3 cellular contexts compared by ENCODE assay signal in the genomic region with DNA sequence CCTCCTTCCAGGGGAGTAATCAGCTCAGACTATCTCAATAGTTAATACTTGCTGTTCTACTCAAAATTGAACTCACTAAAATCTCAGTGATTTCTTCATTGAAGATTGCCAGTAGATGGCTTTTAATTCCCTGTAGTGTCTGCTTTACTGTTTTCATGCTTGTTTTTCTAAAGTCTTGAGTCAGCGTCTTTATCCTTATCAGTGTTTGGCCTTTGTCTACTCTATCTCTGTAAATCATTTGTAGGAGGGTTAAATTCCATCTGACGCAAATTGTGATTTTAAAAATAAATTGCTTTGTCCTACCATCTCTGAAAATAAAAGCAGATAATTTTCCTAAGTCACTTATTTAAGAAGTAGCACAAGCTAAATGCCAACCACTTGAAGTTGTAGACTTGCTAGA.
TF ChIP-seq lines count a peak whose summit lies in the region.

No MANE protein-coding gene starts in this region.

TF ChIP-seq in GM23338, 12 proteins besides CTCF, POLR2A, EP300 and RAD21 (continues in another document):
- TF ChIP-seq, protein P1, sequence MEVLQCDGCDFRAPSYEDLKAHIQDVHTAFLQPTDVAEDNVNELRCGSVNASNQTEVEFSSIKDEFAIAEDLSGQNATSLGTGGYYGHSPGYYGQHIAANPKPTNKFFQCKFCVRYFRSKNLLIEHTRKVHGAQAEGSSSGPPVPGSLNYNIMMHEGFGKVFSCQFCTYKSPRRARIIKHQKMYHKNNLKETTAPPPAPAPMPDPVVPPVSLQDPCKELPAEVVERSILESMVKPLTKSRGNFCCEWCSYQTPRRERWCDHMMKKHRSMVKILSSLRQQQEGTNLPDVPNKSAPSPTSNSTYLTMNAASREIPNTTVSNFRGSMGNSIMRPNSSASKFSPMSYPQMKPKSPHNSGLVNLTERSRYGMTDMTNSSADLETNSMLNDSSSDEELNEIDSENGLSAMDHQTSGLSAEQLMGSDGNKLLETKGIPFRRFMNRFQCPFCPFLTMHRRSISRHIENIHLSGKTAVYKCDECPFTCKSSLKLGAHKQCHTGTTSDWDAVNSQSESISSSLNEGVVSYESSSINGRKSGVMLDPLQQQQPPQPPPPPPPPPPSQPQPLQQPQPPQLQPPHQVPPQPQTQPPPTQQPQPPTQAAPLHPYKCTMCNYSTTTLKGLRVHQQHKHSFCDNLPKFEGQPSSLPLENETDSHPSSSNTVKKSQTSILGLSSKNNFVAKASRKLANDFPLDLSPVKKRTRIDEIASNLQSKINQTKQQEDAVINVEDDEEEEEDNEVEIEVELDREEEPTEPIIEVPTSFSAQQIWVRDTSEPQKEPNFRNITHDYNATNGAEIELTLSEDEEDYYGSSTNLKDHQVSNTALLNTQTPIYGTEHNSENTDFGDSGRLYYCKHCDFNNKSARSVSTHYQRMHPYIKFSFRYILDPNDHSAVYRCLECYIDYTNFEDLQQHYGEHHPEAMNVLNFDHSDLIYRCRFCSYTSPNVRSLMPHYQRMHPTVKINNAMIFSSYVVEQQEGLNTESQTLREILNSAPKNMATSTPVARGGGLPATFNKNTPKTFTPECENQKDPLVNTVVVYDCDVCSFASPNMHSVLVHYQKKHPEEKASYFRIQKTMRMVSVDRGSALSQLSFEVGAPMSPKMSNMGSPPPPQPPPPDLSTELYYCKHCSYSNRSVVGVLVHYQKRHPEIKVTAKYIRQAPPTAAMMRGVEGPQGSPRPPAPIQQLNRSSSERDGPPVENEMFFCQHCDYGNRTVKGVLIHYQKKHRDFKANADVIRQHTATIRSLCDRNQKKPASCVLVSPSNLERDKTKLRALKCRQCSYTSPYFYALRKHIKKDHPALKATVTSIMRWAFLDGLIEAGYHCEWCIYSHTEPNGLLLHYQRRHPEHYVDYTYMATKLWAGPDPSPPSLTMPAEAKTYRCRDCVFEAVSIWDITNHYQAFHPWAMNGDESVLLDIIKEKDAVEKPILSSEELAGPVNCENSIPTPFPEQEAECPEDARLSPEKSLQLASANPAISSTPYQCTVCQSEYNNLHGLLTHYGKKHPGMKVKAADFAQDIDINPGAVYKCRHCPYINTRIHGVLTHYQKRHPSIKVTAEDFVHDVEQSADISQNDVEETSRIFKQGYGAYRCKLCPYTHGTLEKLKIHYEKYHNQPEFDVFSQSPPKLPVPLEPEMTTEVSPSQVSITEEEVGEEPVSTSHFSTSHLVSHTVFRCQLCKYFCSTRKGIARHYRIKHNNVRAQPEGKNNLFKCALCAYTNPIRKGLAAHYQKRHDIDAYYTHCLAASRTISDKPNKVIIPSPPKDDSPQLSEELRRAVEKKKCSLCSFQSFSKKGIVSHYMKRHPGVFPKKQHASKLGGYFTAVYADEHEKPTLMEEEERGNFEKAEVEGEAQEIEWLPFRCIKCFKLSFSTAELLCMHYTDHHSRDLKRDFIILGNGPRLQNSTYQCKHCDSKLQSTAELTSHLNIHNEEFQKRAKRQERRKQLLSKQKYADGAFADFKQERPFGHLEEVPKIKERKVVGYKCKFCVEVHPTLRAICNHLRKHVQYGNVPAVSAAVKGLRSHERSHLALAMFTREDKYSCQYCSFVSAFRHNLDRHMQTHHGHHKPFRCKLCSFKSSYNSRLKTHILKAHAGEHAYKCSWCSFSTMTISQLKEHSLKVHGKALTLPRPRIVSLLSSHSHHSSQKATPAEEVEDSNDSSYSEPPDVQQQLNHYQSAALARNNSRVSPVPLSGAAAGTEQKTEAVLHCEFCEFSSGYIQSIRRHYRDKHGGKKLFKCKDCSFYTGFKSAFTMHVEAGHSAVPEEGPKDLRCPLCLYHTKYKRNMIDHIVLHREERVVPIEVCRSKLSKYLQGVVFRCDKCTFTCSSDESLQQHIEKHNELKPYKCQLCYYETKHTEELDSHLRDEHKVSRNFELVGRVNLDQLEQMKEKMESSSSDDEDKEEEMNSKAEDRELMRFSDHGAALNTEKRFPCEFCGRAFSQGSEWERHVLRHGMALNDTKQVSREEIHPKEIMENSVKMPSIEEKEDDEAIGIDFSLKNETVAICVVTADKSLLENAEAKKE (CRISPR knock-in tag; IDR thresholded peaks at IDR 0.05) = no peak

TF ChIP-seq in K562, 482 proteins besides CTCF, POLR2A, EP300 and RAD21:
- no peak for TF ChIP-seq TAF15 (IDR thresholded peaks at IDR 0.05; ENCODE audit: low read depth, low read length)
- peak; percentile 21 for TF ChIP-seq MEIS2 (IDR thresholded peaks at IDR 0.05; ENCODE audit: partially characterized antibody)
- TF ChIP-seq C11orf30 (IDR thresholded peaks at IDR 0.05; ENCODE audit: low read depth) = peak; percentile 30; the same call in 1 of the 2 replicates
- TF ChIP-seq, protein P2, sequence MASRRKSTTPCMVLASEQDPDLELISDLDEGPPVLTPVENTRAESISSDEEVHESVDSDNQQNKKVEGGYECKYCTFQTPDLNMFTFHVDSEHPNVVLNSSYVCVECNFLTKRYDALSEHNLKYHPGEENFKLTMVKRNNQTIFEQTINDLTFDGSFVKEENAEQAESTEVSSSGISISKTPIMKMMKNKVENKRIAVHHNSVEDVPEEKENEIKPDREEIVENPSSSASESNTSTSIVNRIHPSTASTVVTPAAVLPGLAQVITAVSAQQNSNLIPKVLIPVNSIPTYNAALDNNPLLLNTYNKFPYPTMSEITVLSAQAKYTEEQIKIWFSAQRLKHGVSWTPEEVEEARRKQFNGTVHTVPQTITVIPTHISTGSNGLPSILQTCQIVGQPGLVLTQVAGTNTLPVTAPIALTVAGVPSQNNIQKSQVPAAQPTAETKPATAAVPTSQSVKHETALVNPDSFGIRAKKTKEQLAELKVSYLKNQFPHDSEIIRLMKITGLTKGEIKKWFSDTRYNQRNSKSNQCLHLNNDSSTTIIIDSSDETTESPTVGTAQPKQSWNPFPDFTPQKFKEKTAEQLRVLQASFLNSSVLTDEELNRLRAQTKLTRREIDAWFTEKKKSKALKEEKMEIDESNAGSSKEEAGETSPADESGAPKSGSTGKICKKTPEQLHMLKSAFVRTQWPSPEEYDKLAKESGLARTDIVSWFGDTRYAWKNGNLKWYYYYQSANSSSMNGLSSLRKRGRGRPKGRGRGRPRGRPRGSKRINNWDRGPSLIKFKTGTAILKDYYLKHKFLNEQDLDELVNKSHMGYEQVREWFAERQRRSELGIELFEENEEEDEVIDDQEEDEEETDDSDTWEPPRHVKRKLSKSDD (conservative IDR thresholded peaks at IDR 0.05; ENCODE audit: low read length) = no peak
- TF ChIP-seq MAFG (tag; conservative IDR thresholded peaks at IDR 0.05) = 0 out of 2 replicates have a peak, but pooled peaks have one; percentile 5
- peak; percentile 42; the same call in 1 of the 2 replicates for TF ChIP-seq ZNF316 (IDR thresholded peaks at IDR 0.05)

TF ChIP-seq in HepG2, 621 proteins besides CTCF, POLR2A, EP300 and RAD21:
- TF ChIP-seq ZNF333 (CRISPR knock-in tag; IDR thresholded peaks at IDR 0.05; ENCODE audit: borderline replicate concordance) (no peak), MAFF (IDR thresholded peaks at IDR 0.05; ENCODE audit: low read depth, low read length) (0 out of 2 replicates have a peak, but pooled peaks have one; percentile 46), REPIN1 (CRISPR knock-in tag; IDR thresholded peaks at IDR 0.05; ENCODE audit: borderline replicate concordance, low read depth) (no peak), MAFK (conservative IDR thresholded peaks at IDR 0.05 in 1 of 2, IDR thresholded peaks at IDR 0.05 in 1 of 2; ENCODE audit: low read length in 2 of 2) (peak in 1 of 2 experiments; percentile 47; a peak in 2 of 4 replicates), ZNF17 (CRISPR knock-in tag; IDR thresholded peaks at IDR 0.05) (no peak), SMAD1 (CRISPR knock-in tag; IDR thresholded peaks at IDR 0.05; ENCODE audit: borderline replicate concordance, low read depth) (no peak), CAMTA2 (CRISPR knock-in tag; IDR thresholded peaks at IDR 0.05; ENCODE audit: borderline replicate concordance) (no peak), GATA4 (IDR thresholded peaks at IDR 0.05; ENCODE audit: borderline replicate concordance, low read depth) (no peak), ZNF30 (CRISPR knock-in tag; IDR thresholded peaks at IDR 0.05) (no peak), ZBTB21 (CRISPR knock-in tag; IDR thresholded peaks at IDR 0.05) (no peak), FOXK2 (IDR thresholded peaks at IDR 0.05) (no peak), MED1 (CRISPR knock-in tag; IDR thresholded peaks at IDR 0.05) (no peak)
- TF ChIP-seq, protein P3, sequence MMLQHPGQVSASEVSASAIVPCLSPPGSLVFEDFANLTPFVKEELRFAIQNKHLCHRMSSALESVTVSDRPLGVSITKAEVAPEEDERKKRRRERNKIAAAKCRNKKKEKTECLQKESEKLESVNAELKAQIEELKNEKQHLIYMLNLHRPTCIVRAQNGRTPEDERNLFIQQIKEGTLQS (CRISPR knock-in tag; IDR thresholded peaks at IDR 0.05) = no peak
- TF ChIP-seq, protein P4, sequence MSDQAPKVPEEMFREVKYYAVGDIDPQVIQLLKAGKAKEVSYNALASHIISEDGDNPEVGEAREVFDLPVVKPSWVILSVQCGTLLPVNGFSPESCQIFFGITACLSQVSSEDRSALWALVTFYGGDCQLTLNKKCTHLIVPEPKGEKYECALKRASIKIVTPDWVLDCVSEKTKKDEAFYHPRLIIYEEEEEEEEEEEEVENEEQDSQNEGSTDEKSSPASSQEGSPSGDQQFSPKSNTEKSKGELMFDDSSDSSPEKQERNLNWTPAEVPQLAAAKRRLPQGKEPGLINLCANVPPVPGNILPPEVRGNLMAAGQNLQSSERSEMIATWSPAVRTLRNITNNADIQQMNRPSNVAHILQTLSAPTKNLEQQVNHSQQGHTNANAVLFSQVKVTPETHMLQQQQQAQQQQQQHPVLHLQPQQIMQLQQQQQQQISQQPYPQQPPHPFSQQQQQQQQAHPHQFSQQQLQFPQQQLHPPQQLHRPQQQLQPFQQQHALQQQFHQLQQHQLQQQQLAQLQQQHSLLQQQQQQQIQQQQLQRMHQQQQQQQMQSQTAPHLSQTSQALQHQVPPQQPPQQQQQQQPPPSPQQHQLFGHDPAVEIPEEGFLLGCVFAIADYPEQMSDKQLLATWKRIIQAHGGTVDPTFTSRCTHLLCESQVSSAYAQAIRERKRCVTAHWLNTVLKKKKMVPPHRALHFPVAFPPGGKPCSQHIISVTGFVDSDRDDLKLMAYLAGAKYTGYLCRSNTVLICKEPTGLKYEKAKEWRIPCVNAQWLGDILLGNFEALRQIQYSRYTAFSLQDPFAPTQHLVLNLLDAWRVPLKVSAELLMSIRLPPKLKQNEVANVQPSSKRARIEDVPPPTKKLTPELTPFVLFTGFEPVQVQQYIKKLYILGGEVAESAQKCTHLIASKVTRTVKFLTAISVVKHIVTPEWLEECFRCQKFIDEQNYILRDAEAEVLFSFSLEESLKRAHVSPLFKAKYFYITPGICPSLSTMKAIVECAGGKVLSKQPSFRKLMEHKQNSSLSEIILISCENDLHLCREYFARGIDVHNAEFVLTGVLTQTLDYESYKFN (CRISPR knock-in tag; conservative IDR thresholded peaks at IDR 0.05) = no peak
- TF ChIP-seq, protein P5, sequence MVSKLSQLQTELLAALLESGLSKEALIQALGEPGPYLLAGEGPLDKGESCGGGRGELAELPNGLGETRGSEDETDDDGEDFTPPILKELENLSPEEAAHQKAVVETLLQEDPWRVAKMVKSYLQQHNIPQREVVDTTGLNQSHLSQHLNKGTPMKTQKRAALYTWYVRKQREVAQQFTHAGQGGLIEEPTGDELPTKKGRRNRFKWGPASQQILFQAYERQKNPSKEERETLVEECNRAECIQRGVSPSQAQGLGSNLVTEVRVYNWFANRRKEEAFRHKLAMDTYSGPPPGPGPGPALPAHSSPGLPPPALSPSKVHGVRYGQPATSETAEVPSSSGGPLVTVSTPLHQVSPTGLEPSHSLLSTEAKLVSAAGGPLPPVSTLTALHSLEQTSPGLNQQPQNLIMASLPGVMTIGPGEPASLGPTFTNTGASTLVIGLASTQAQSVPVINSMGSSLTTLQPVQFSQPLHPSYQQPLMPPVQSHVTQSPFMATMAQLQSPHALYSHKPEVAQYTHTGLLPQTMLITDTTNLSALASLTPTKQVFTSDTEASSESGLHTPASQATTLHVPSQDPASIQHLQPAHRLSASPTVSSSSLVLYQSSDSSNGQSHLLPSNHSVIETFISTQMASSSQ (IDR thresholded peaks at IDR 0.05; ENCODE audit: low read depth) = 0 out of 2 replicates have a peak, but pooled peaks have one; percentile 24
- TF ChIP-seq, protein P5 (CRISPR knock-in tag; IDR thresholded peaks at IDR 0.05; ENCODE audit: borderline replicate concordance) = no peak
- TF ChIP-seq, protein P6, sequence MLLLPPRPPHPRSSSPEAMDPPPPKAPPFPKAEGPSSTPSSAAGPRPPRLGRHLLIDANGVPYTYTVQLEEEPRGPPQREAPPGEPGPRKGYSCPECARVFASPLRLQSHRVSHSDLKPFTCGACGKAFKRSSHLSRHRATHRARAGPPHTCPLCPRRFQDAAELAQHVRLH (CRISPR knock-in tag; IDR thresholded peaks at IDR 0.05; ENCODE audit: borderline replicate concordance, low read depth) = no peak
